Comparison of ENCODE assay signal across 14 cellular contexts in genomic region chr13:31927219-31927653, GRCh38.
DNase-seq lines count a peak whose midpoint lies in the region; ATAC-seq and TF ChIP-seq lines count a peak whose summit lies in the region.
"Had no signal": no experiment of that assay in that cellular context is flagged by ENCODE, and none has a peak within 500 bp of the region (broad histone marks: within the 10 kb centered on the region; RNA-seq: fewer than 3 reads in every experiment).

No MANE protein-coding gene starts in this region.

- no peaks in the 10 kb centered on the region for H3K27me3 Mint-ChIP-seq in CD14-positive monocyte (ENCODE audit: low read depth in 3 of 3)

- no peaks in the 10 kb centered on the region for H3K4me1 ChIP-seq in colonic mucosa
- H3K4me1 ChIP-seq in mucosa of stomach (ENCODE audit: control insufficient read depth, insufficient read depth, low read length), result peaks cover 37% of the 10 kb centered on the region

- H3K27me3 ChIP-seq in colonic mucosa (no peaks in the 10 kb centered on the region), mucosa of stomach (ENCODE audit: control insufficient read depth, insufficient read depth, low read length) (no peaks in the 10 kb centered on the region)

- H3K27ac Mint-ChIP-seq in CD14-positive monocyte, result peak overlapping the region in 1 of 7 donors; percentile 59

- H3K4me3 ChIP-seq in colonic mucosa (no peak overlapping the region), mucosa of stomach (ENCODE audit: low read length) (no peak overlapping the region)

- intact Hi-C loops in colonic mucosa (cut with DNase I), result no loop called here
- intact Hi-C loops in CD14-positive monocyte (cut with micrococcal nuclease), result no loop called here

- H3K4me3 Mint-ChIP-seq in CD14-positive monocyte, result no peak overlapping the region
- H3K4me3 Mint-ChIP-seq: H9, T-cell had no signal

- peaks cover 7 to 16% of the 10 kb centered on the region in 2 donors for H3K36me3 Mint-ChIP-seq in CD14-positive monocyte
- H3K36me3 Mint-ChIP-seq: T-cell had no signal

- H3K9me3 ChIP-seq in colonic mucosa (no peaks in the 10 kb centered on the region), mucosa of stomach (ENCODE audit: control insufficient read depth, low read length) (no peaks in the 10 kb centered on the region)

- peaks cover 0 to 1% (median 0%) of the 10 kb centered on the region in 7 donors for H3K9me3 Mint-ChIP-seq in CD14-positive monocyte
- H3K9me3 Mint-ChIP-seq: H9, T-cell had no signal

- H3K9ac ChIP-seq in colonic mucosa (ENCODE audit: low read depth in 2 of 2, low read length in 2 of 2) (no peak overlapping the region), mucosa of stomach (ENCODE audit: low read length) (peak overlapping the region; percentile 44)

- ATAC-seq in GM18519 (IDR thresholded peaks at IDR 0.05; ENCODE audit: low FRiP score, unreplicated experiment) (no peak), HG02973 (IDR thresholded peaks at IDR 0.05; ENCODE audit: unreplicated experiment) (no peak)
- ATAC-seq: activated CD4-positive, CD25-positive, alpha-beta regulatory T cell treated with anti-CD3 and anti-CD28 coated beads, Interleukin-2, amount 50 U/mL, for 24 hours had no signal

- no peak for TF ChIP-seq CTCF in colonic mucosa (IDR thresholded peaks at IDR 0.05)
- TF ChIP-seq CTCF in CD14-positive monocyte (IDR thresholded peaks at IDR 0.05), result no peak

- H3K36me3 ChIP-seq in colonic mucosa (no peaks in the 10 kb centered on the region), mucosa of stomach (ENCODE audit: control insufficient read depth, insufficient read depth, low read length) (no peaks in the 10 kb centered on the region)

- peaks cover 38% of the 10 kb centered on the region for H3K4me1 Mint-ChIP-seq in CD14-positive monocyte

- peak; percentile 83 for DNase-seq in DMS53 (lab: John Stamatoyannopoulos, UW)
- DNase-seq in NCI-H2029 treated with DMSO at 0.1 percent for 48 hours (lab: John Stamatoyannopoulos, UW), result peak; percentile 61
- peak; percentile 33 for DNase-seq in colonic mucosa
- no peak for DNase-seq in globus pallidus (ENCODE audit: low spot score)
- DNase-seq in CD14-positive monocyte (ENCODE audit: low spot score), result no peak
- DNase-seq: activated naive CD4-positive, alpha-beta T cell treated with Interleukin-2 at 50 U/mL for 16 hours; H9; NCI-H524 treated with DMSO at 0.1 percent for 48 hours; RPMI8226; T-cell had no signal

- H3K27ac ChIP-seq in colonic mucosa, result no peak overlapping the region

Comparison
In these comparisons a context has a peak if more than half of its experiments do, and no peak if none do; other contexts are left out.
1. DNase-seq: peak in DMS53 (single experiment), NCI-H2029 treated with DMSO at 0.1 percent for 48 hours (single experiment) and colonic mucosa (single experiment); none in globus pallidus (single experiment) and CD14-positive monocyte (single experiment).